ENCODE assay signal across 8 cellular contexts in genomic region chr15:82108489-82109078, GRCh38.
DNase-seq lines count a peak whose midpoint lies in the region; ATAC-seq and TF ChIP-seq lines count a peak whose summit lies in the region.

No MANE protein-coding gene starts in this region.

- no peaks in the 10 kb centered on the region for H3F3A ChIP-seq in smooth muscle cell (ENCODE audit: low read depth)

- no peak overlapping the region for H3K9ac ChIP-seq in smooth muscle cell (ENCODE audit: low read depth)

- H3K9me3 ChIP-seq in smooth muscle cell (replicated peaks; ENCODE audit: low read depth) = no peaks in the 10 kb centered on the region

- peak; percentile 92 for ATAC-seq in GM19395 (IDR thresholded peaks at IDR 0.05; ENCODE audit: unreplicated experiment)
- peak; percentile 78 for ATAC-seq in HG03571 (IDR thresholded peaks at IDR 0.05; ENCODE audit: unreplicated experiment)

- H3K27ac ChIP-seq in smooth muscle cell (ENCODE audit: low read depth) = no peak overlapping the region

- no peaks in the 10 kb centered on the region for H3K27me3 ChIP-seq in smooth muscle cell (ENCODE audit: low read depth)

- in situ Hi-C loops in SK-MEL-5 (cut with HindIII; ENCODE audit: low pct_unique_long_range_greater_than_20kb, low sequenced_read_pairs) = no loop called here

- no peaks in the 10 kb centered on the region for H3K36me3 ChIP-seq in smooth muscle cell (ENCODE audit: low read depth)

- intact Hi-C loops in CD14-positive monocyte (cut with micrococcal nuclease) (loop anchor here in 1 of 2 donors (5.0 kb wide), 1 partner anchor 89 kb away; no protein-coding TSS in a partner anchor), head of caudate nucleus (cut with DNase I) (no loop called here)

- H3K79me2 ChIP-seq in smooth muscle cell (ENCODE audit: low read depth) = no peaks in the 10 kb centered on the region

- no peaks in the 10 kb centered on the region for H4K20me1 ChIP-seq in smooth muscle cell (ENCODE audit: low read depth)

- H3K9me3 Mint-ChIP-seq in CD14-positive monocyte = no peaks in the 10 kb centered on the region

- H3K4me2 ChIP-seq in smooth muscle cell = no peak overlapping the region

- no peak overlapping the region for H2AFZ ChIP-seq in smooth muscle cell (ENCODE audit: low read depth)

- H3K27me3 Mint-ChIP-seq in CD14-positive monocyte (ENCODE audit: low read depth in 3 of 3) = peaks cover 0 to 4% (median 1%) of the 10 kb centered on the region in 3 donors

- TF ChIP-seq CTCF in CD14-positive monocyte (IDR thresholded peaks at IDR 0.05) (peak; percentile 84), smooth muscle cell (IDR thresholded peaks at IDR 0.05; ENCODE audit: borderline replicate concordance, insufficient read depth, poor library complexity, severe bottlenecking) (peak; percentile 65)

- DNase-seq in CD14-positive monocyte (ENCODE audit: low spot score) (no peak), SK-MEL-5 (ENCODE audit: low read depth, low spot score) (peak; percentile 69), head of caudate nucleus (peak in 33 of 42 donors; percentile 10 to 64 (median 33)), smooth muscle cell (lab: John Stamatoyannopoulos, UW; ENCODE audit: unreplicated experiment) (no peak), OCI-M2 (lab: John Stamatoyannopoulos, UW; ENCODE audit: unreplicated experiment) (no peak)
- peak; percentile 88 for DNase-seq in activated effector memory CD4-positive, alpha-beta T cell treated with anti-CD3 and anti-CD28 coated beads, Interleukin-2, amount 50 U/mL, for 16 hours

- H3K4me3 ChIP-seq in smooth muscle cell = no peak overlapping the region

- H3K4me1 Mint-ChIP-seq in CD14-positive monocyte = peaks cover 4% of the 10 kb centered on the region

- H3K4me1 ChIP-seq in smooth muscle cell (ENCODE audit: low read depth) = no peaks in the 10 kb centered on the region

- peak overlapping the region in 1 of 7 donors; percentile 32 for H3K27ac Mint-ChIP-seq in CD14-positive monocyte

- WGBS in smooth muscle cell (ENCODE audit: low lambda C conversion rate) = 54% methylated on average over 9 of the region's 9 CpGs

- H3K36me3 Mint-ChIP-seq in CD14-positive monocyte = no peaks in the 10 kb centered on the region

- no peak overlapping the region for H3K4me3 Mint-ChIP-seq in CD14-positive monocyte

Comparison
In these comparisons a context has a peak if more than half of its experiments do, and no peak if none do; other contexts are left out.
1. DNase-seq: peak in SK-MEL-5 (single experiment), activated effector memory CD4-positive, alpha-beta T cell treated with anti-CD3 and anti-CD28 coated beads, Interleukin-2, amount 50 U/mL, for 16 hours (single experiment) and head of caudate nucleus (33 of 42); none in CD14-positive monocyte (single experiment), smooth muscle cell (single experiment) and OCI-M2 (single experiment).